In the genomic region with DNA sequence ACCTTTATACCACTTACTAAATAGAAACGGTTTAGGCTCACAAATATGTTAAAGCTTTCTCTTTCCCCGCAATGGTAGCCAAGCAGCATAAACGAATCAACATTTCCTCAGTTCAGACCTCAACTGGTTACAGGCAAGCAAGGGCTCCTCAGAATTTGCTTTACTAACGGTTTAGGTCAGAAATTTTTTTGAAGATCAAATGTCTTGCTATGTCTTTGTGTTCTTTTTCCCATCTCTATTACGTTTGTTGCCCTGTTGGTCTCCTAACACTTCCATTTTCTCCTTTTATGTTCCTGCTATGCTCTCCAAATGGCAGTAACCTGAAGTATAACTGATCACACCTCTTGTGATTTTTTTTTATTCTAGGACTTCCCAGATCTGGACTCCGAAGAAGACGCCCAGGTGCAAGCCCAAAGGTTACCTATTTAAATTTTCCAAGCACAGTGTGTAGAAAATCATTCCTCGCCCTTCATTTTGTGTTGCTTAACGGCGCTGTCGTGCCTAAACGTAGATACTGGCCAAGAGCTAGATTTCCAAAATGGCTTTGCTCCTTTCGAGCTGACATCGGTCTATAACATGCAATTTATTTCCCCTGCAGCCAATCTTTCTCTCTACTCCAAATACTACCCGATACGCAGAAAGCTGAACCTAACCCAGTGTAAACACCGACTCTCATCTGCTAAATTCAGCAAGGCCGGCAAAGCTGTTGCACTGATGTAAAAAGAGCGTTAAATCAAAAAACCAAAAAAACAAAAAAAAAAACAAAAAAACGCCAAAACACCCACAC, we compare ENCODE assay signal across 8 cellular contexts. TPM values are rescaled to one million over a fixed set of nuclear protein-coding genes. Genes with fewer than 3 reads are reported as not detected.
DNase-seq lines count a peak whose midpoint lies in the region; ATAC-seq and TF ChIP-seq lines count a peak whose summit lies in the region.

No MANE protein-coding gene starts in this region.

- no peak for DNase-seq in AG09309 (ENCODE audit: low read depth)
- peak; percentile 79 for DNase-seq in NCI-H2227 (lab: John Stamatoyannopoulos, UW; ENCODE audit: unreplicated experiment)
- DNase-seq in activated CD8-positive, alpha-beta T cell treated with anti-CD3 and anti-CD28 coated beads, Interleukin-2, amount 10 ng/mL, durations not matched to agents 7 days and 5 days, result peak; percentile 72
- DNase-seq in fibroblast of mammary gland (ENCODE audit: low read depth), result peak; percentile 75
- DNase-seq in neural progenitor cell (ENCODE audit: low spot score), result no peak
- no peak for DNase-seq in globus pallidus (ENCODE audit: low spot score)

- H3K4me3 ChIP-seq in AG09309 (ENCODE audit: control insufficient read depth, low read depth, low read length) (peak overlapping the region; percentile 54), fibroblast of mammary gland (ENCODE audit: control insufficient read depth, low read depth, low read length) (peak overlapping the region; percentile 74), neural progenitor cell (peak overlapping the region; percentile 97)

- H2AFZ ChIP-seq in neural progenitor cell (replicated peaks), result peak overlapping the region; percentile 86

- TF ChIP-seq CTCF in AG09309 (IDR thresholded peaks at IDR 0.05; ENCODE audit: control insufficient read depth, insufficient read depth, low read depth, low read length, missing control alignments) (no peak), fibroblast of mammary gland (conservative IDR thresholded peaks at IDR 0.05; ENCODE audit: control insufficient read depth, insufficient read depth, low read depth, low read length) (no peak), neural progenitor cell (IDR thresholded peaks at IDR 0.05) (no peak)

- peak overlapping the region; percentile 88 for H3K4me3 Mint-ChIP-seq in activated CD8-positive, alpha-beta T cell treated with anti-CD3 and anti-CD28 coated beads, Interleukin-2, amount 10 ng/mL, durations not matched to agents 7 days and 5 days
- peak overlapping the region; percentile 100 for H3K4me3 Mint-ChIP-seq in neural progenitor cell

- no peaks in the 10 kb centered on the region for H3K27me3 Mint-ChIP-seq in activated CD8-positive, alpha-beta T cell treated with anti-CD3 and anti-CD28 coated beads, Interleukin-2, amount 10 ng/mL, durations not matched to agents 7 days and 5 days (ENCODE audit: low read depth)
- H3K27me3 Mint-ChIP-seq in neural progenitor cell (ENCODE audit: insufficient read depth, low read depth), result peaks cover 2% of the 10 kb centered on the region

- H3K79me2 ChIP-seq in neural progenitor cell (ENCODE audit: low read depth), result peaks cover 68% of the 10 kb centered on the region

- no peak overlapping the region for H3K27ac ChIP-seq in neural progenitor cell

- peaks cover 21% of the 10 kb centered on the region for H3K36me3 Mint-ChIP-seq in activated CD8-positive, alpha-beta T cell treated with anti-CD3 and anti-CD28 coated beads, Interleukin-2, amount 10 ng/mL, durations not matched to agents 7 days and 5 days (ENCODE audit: low read depth)
- peaks cover 9% of the 10 kb centered on the region for H3K36me3 Mint-ChIP-seq in neural progenitor cell

- H4K20me1 ChIP-seq in neural progenitor cell (ENCODE audit: low read depth), result peaks cover 17% of the 10 kb centered on the region

- H3K4me1 ChIP-seq in neural progenitor cell, result peaks cover 33% of the 10 kb centered on the region

- H3K9me3 ChIP-seq in neural progenitor cell (ENCODE audit: low read depth), result no peaks in the 10 kb centered on the region

- peaks cover 9% of the 10 kb centered on the region for H3F3A ChIP-seq in neural progenitor cell (ENCODE audit: low read depth)

- H3K27me3 ChIP-seq in neural progenitor cell, result no peaks in the 10 kb centered on the region

- CTCF ChIA-PET in activated CD8-positive, alpha-beta T cell treated with anti-CD3 and anti-CD28 coated beads, Interleukin-2, amount 10 ng/mL, durations not matched to agents 7 days and 5 days (lab: Charles Lee), result interaction anchor here (0.5 to 2.7 kb wide), 10 partner anchors 10 to 503 kb away, joined by 3 to 12 read pairs (median 4); no protein-coding TSS in a partner anchor

- H3K27ac Mint-ChIP-seq in activated CD8-positive, alpha-beta T cell treated with anti-CD3 and anti-CD28 coated beads, Interleukin-2, amount 10 ng/mL, durations not matched to agents 7 days and 5 days, result peak overlapping the region; percentile 96
- H3K27ac Mint-ChIP-seq in neural progenitor cell, result peak overlapping the region; percentile 96

- H3K4me2 ChIP-seq in neural progenitor cell, result peak overlapping the region; percentile 91

- no peaks in the 10 kb centered on the region for H3K9me3 Mint-ChIP-seq in activated CD8-positive, alpha-beta T cell treated with anti-CD3 and anti-CD28 coated beads, Interleukin-2, amount 10 ng/mL, durations not matched to agents 7 days and 5 days (ENCODE audit: insufficient read depth)
- peaks cover 3% of the 10 kb centered on the region for H3K9me3 Mint-ChIP-seq in neural progenitor cell

- POLR2A ChIA-PET in activated CD8-positive, alpha-beta T cell treated with anti-CD3 and anti-CD28 coated beads, Interleukin-2, amount 10 ng/mL, durations not matched to agents 7 days and 5 days (lab: Charles Lee), result interaction anchor here (0.8 to 5.5 kb wide), 15 partner anchors 10 to 1345 kb away, joined by 3 to 29 read pairs (median 4); partner anchors contain the start of genes CEP85L and MCM9

- H3K36me3 ChIP-seq in neural progenitor cell, result no peaks in the 10 kb centered on the region

- ATAC-seq in GM18861 (IDR thresholded peaks at IDR 0.05; ENCODE audit: unreplicated experiment) (peak; percentile 4), HG03280 (IDR thresholded peaks at IDR 0.05; ENCODE audit: unreplicated experiment) (peak; percentile 13)
- ATAC-seq in activated CD8-positive, alpha-beta T cell treated with anti-CD3 and anti-CD28 coated beads, Interleukin-2, amount 10 ng/mL, durations not matched to agents 7 days and 5 days, result peak; percentile 32

- peaks cover 45% of the 10 kb centered on the region for H3K4me1 Mint-ChIP-seq in activated CD8-positive, alpha-beta T cell treated with anti-CD3 and anti-CD28 coated beads, Interleukin-2, amount 10 ng/mL, durations not matched to agents 7 days and 5 days (ENCODE audit: low read depth)
- H3K4me1 Mint-ChIP-seq in neural progenitor cell, result peaks cover 39% of the 10 kb centered on the region

- H3K9ac ChIP-seq in neural progenitor cell, result peak overlapping the region; percentile 28

RNA-seq across cellular contexts. Expression of gene ASF1A, which starts 0.7 kb away (rescaled TPM):
- total RNA-seq in activated CD8-positive, alpha-beta T cell treated with anti-CD3 and anti-CD28 coated beads, Interleukin-2, amount 10 ng/mL, durations not matched to agents 7 days and 5 days, result 10 to 100 TPM; 49.4 to 51.1 TPM
- 33.4 and 54.8 TPM in 2 replicates for total RNA-seq in neural progenitor cell (ENCODE audit: low replicate concordance)

RNA-seq across cellular contexts. Expression of gene MCM9, which starts 41.7 kb away (rescaled TPM):
- total RNA-seq in activated CD8-positive, alpha-beta T cell treated with anti-CD3 and anti-CD28 coated beads, Interleukin-2, amount 10 ng/mL, durations not matched to agents 7 days and 5 days, result 10 to 100 TPM; 18.1 to 18.8 TPM
- 17.3 and 29.0 TPM in 2 replicates for total RNA-seq in neural progenitor cell (ENCODE audit: low replicate concordance)

Comparison
In these comparisons a context has a peak if more than half of its experiments do, and no peak if none do; other contexts are left out.
1. DNase-seq: peak in NCI-H2227 (single experiment), activated CD8-positive, alpha-beta T cell treated with anti-CD3 and anti-CD28 coated beads, Interleukin-2, amount 10 ng/mL, durations not matched to agents 7 days and 5 days (single experiment) and fibroblast of mammary gland (single experiment); none in AG09309 (single experiment), neural progenitor cell (single experiment) and globus pallidus (single experiment).
2. Peak in every context shown above with its lines, with median percentiles within 50 percentile points of each other: H3K4me3 ChIP-seq and ATAC-seq.